Comparison of ENCODE assay signal across 8 cellular contexts in genomic region chr11:121023848-121024751, GRCh38. TPM values are rescaled to one million over a fixed set of nuclear protein-coding genes. Genes with fewer than 3 reads are reported as not detected.
DNase-seq lines count a peak whose midpoint lies in the region; TF ChIP-seq lines count a peak whose summit lies in the region.

Gene TBCEL (plus strand): TSS chr11:121024102. CDS start chr11:121045691, 21,589 bp downstream.

- H2AFZ ChIP-seq in GM23248: peak within 1 kb of the TSS; percentile 79

- H3K9me3 ChIP-seq in GM23248 (ENCODE audit: low read depth) (no peaks in the 10 kb centered on the region), neutrophil (no peaks in the 10 kb centered on the region)

- peak within 1 kb of the TSS; percentile 48 for H3K27ac ChIP-seq in GM23248
- no peak within 1 kb of the TSS for H3K27ac ChIP-seq in neutrophil
- H3K27ac ChIP-seq in substantia nigra (ENCODE audit: low read depth, low read length, poor library complexity, severe bottlenecking): peak within 1 kb of the TSS; percentile 70

- H3K79me2 ChIP-seq in GM23248 (ENCODE audit: insufficient read depth): peaks cover 51% of the 10 kb centered on the region

- in situ Hi-C loops in GM23248 (cut with MboI): no loop called here

- H3K9ac ChIP-seq in GM23248: peak within 1 kb of the TSS; percentile 92

- H3F3A ChIP-seq in GM23248 (ENCODE audit: insufficient read depth): no peaks in the 10 kb centered on the region

- H3K4me1 ChIP-seq in GM23248 (ENCODE audit: insufficient read depth) (peaks cover 12% of the 10 kb centered on the region), neutrophil (ENCODE audit: control insufficient read depth in 1 of 2, insufficient read depth in 1 of 2, low read depth in 1 of 2, low read length in 1 of 2) (peaks cover 0 to 14% of the 10 kb centered on the region in 2 experiments)

- no peaks in the 10 kb centered on the region for H3K9me2 ChIP-seq in GM23248 (ENCODE audit: insufficient read depth)

- H3K4me3 ChIP-seq in GM23248: peak within 1 kb of the TSS; percentile 85
- peak within 1 kb of the TSS; percentile 58 to 72 for H3K4me3 ChIP-seq in neutrophil (ENCODE audit: low read depth in 1 of 2, low read length in 1 of 2)

- no peaks in the 10 kb centered on the region for H4K20me1 ChIP-seq in GM23248 (ENCODE audit: insufficient read depth)

- DNase-seq in EH (ENCODE audit: low read depth): peak; percentile 86
- peak; percentile 87 for DNase-seq in GM23248
- DNase-seq in Kasumi-1 (lab: John Stamatoyannopoulos, UW): peak; percentile 32 to 42
- DNase-seq in SHP77 treated with DMSO at 0.1 percent for 48 hours (lab: John Stamatoyannopoulos, UW): peak; percentile 59
- DNase-seq in activated gamma-delta T cell treated with Interleukin-2 at 50 U/mL for 16 hours: peak; percentile 76
- peak; percentile 68 for DNase-seq in foreskin melanocyte
- peak; percentile 36 to 97 (median 81) for DNase-seq in substantia nigra (lab: John Stamatoyannopoulos, UW)

- no peaks in the 10 kb centered on the region for H3K36me3 ChIP-seq in GM23248 (ENCODE audit: low read depth)
- no peaks in the 10 kb centered on the region for H3K36me3 ChIP-seq in neutrophil

- 1% methylated on average over 33 to 54 of the region's 54 CpGs for WGBS in GM23248 (ENCODE audit: low coverage in 1 of 2, low lambda C conversion rate in 2 of 2, missing lambda C conversion rate in 2 of 2), 2 experiments

- peak within 1 kb of the TSS; percentile 91 for H3K4me2 ChIP-seq in GM23248 (ENCODE audit: unreplicated experiment)

- no peak for TF ChIP-seq CTCF in neutrophil (IDR thresholded peaks at IDR 0.05)

- H3K27me3 ChIP-seq in GM23248 (replicated peaks; ENCODE audit: insufficient read depth) (no peaks in the 10 kb centered on the region), neutrophil (peaks cover 53% of the 10 kb centered on the region)

RNA-seq across cellular contexts. Expression of gene TBCEL, which starts in this region (rescaled TPM):
- 20.6 and 27.9 TPM in 2 replicates for total RNA-seq in GM23248 (2014; rRNA removed; shearing (Covaris generic))
- 10.9 and 13.0 TPM in 2 replicates for polyA plus RNA-seq in GM23248 (2016; fragmentation: Nextera tagmentation; extraction: Ambion mirVana)

Comparison
In these comparisons a context has a peak if more than half of its experiments do, and no peak if none do; other contexts are left out.
1. DNase-seq: peak in every context shown above with its lines; median percentile 87 in GM23248; 86 in EH; 81 in substantia nigra; 76 in activated gamma-delta T cell treated with Interleukin-2 at 50 U/mL for 16 hours; 68 in foreskin melanocyte; 59 in SHP77 treated with DMSO at 0.1 percent for 48 hours; 37 in Kasumi-1.